In the genomic region with DNA sequence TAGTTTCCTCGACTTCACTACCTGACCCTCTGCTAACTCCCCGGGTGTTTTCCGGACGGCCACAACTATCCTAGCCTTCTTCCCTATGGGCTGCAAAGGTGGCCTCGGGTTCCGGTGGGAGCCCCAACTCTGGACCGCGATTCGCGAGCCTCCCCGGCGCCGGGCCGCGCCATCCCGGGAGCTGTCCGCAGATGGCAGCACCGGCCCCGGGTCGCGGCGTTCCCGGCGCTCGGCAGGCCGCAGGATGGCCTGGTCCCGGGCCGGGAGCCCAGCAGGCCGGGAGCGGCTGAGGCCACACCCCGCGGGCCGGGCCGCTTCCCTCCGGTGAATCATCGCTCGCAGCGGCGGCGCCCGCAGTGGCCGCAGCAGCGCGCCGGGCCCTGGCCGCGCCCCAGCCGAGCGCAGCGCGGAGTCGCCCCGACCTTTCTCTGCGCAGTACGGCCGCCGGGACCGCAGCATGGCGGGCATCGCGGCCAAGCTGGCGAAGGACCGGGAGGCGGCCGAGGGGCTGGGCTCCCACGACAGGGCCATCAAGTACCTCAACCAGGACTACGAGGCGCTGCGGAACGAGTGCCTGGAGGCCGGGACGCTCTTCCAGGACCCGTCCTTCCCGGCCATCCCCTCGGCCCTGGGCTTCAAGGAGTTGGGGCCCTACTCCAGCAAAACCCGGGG, we compare ENCODE assay signal across 8 cellular contexts. TPM values are rescaled to one million over a fixed set of nuclear protein-coding genes. Genes with fewer than 3 reads are reported as not detected.
A peak's percentile ranks its signal among the peaks of the same experiment; 100 is the strongest.
DNase-seq lines count a peak whose midpoint lies in the region; ATAC-seq and TF ChIP-seq lines count a peak whose summit lies in the region.

A gene (plus strand): TSS at position 356 of the 672 bp plus-strand sequence. CDS start 102 bp downstream, at position 458.

- ATAC-seq in gastrocnemius medialis = peak; percentile 84 to 85

- H3K4me1 ChIP-seq in iPS-20b (ENCODE audit: insufficient read depth, low read length) (no peaks in the 10 kb centered on the region; the same call in 1 of the 2 replicates), gastrocnemius medialis (peaks cover 41 to 47% of the 10 kb centered on the region in 2 donors)

- intact Hi-C loops in gastrocnemius medialis (cut with DNase I; ENCODE audit: low total_unique reads) = loop anchor here (1.0 to 5.0 kb wide), 3 partner anchors 37 to 280 kb away; a partner anchor contains a TSS

- H3K27ac ChIP-seq in iPS-20b (ENCODE audit: low read length) = no peak within 1 kb of the TSS
- H3K27ac ChIP-seq in gastrocnemius medialis = peak within 1 kb of the TSS; percentile 84 to 96 (median 96)

- peak within 1 kb of the TSS; percentile 66; the same call in 1 of the 2 replicates for H3K9ac ChIP-seq in iPS-20b (ENCODE audit: low read depth, low read length)

- TF ChIP-seq POLR2A in gastrocnemius medialis (IDR thresholded peaks at IDR 0.05) = peak; percentile 81 to 89

- DNase-seq in H7 (peak; percentile 96), MG63 (peak; percentile 92), UCSD-AML1 (lab: John Stamatoyannopoulos, UW; ENCODE audit: unreplicated experiment) (peak; percentile 80), cardiac fibroblast (ENCODE audit: low read depth in 2 of 2) (peak; percentile 84 to 93), gastrocnemius medialis (peak; percentile 75 to 81), cerebellar nuclear complex (lab: John Stamatoyannopoulos, UW) (no peak)

- H3K4me3 ChIP-seq in H7 (ENCODE audit: insufficient read depth, low read depth, low read length) = peak within 1 kb of the TSS; percentile 77
- peak within 1 kb of the TSS; percentile 93 for H3K4me3 ChIP-seq in MG63
- peak within 1 kb of the TSS; percentile 84 to 97 for H3K4me3 ChIP-seq in cardiac fibroblast (replicated peaks in 1 of 2; ENCODE audit: low read depth in 2 of 2, low read length in 2 of 2)
- peak within 1 kb of the TSS; percentile 73 for H3K4me3 ChIP-seq in iPS-20b (ENCODE audit: low read length)
- peak within 1 kb of the TSS; percentile 69 to 97 (median 90) for H3K4me3 ChIP-seq in gastrocnemius medialis

- peak; percentile 51; the same call in 1 of the 3 replicates for TF ChIP-seq CTCF in GM12872 (IDR thresholded peaks at IDR 0.05; ENCODE audit: insufficient read depth, low read depth, low read length)
- peak; percentile 41 for TF ChIP-seq CTCF in cardiac fibroblast (IDR thresholded peaks at IDR 0.05; ENCODE audit: low read depth, low read length)
- peak; percentile 73 to 96 (median 91) for TF ChIP-seq CTCF in gastrocnemius medialis (IDR thresholded peaks at IDR 0.05 in 4 of 5, conservative IDR thresholded peaks at IDR 0.05 in 1 of 5)

- peaks cover 14% of the 10 kb centered on the region for H3K27me3 ChIP-seq in H7 (ENCODE audit: control insufficient read depth, insufficient read depth, low read length)
- H3K27me3 ChIP-seq in MG63 = no peaks in the 10 kb centered on the region
- H3K27me3 ChIP-seq in iPS-20b (ENCODE audit: insufficient read depth, low read length) = peaks cover 57% of the 10 kb centered on the region
- H3K27me3 ChIP-seq in gastrocnemius medialis = no peaks in the 10 kb centered on the region

- H3K9me3 ChIP-seq in MG63 (no peaks in the 10 kb centered on the region), iPS-20b (ENCODE audit: insufficient read depth, low read depth, low read length) (no peaks in the 10 kb centered on the region), gastrocnemius medialis (no peaks in the 10 kb centered on the region)

- in situ Hi-C loops in gastrocnemius medialis (cut with MboI; ENCODE audit: low sequenced_read_pairs in 4 of 4) = no loop called here

- no peaks in the 10 kb centered on the region for H3K36me3 ChIP-seq in H7 (replicated peaks; ENCODE audit: control insufficient read depth, insufficient read depth, low read length)
- H3K36me3 ChIP-seq in MG63 = peaks cover 34% of the 10 kb centered on the region
- H3K36me3 ChIP-seq in iPS-20b (ENCODE audit: insufficient read depth, low read depth, low read length) = no peaks in the 10 kb centered on the region
- peaks cover 0 to 5% of the 10 kb centered on the region in 2 donors for H3K36me3 ChIP-seq in gastrocnemius medialis

RNA-seq across cellular contexts. Expression of the gene that starts here (rescaled TPM):
- total RNA-seq in H7 (2014; rRNA removed; shearing (Covaris generic)) = 46.8 and 60.4 TPM in 2 replicates
- 198 and 218 TPM in 2 replicates for total RNA-seq in MG63 (2014; rRNA removed; shearing (Covaris generic); ENCODE audit: low replicate concordance)
- 100 to 1,000 TPM in 2 of 4 donors, 10 to 100 TPM in 2; 42.6 to 141 (median 89.4) TPM for total RNA-seq in gastrocnemius medialis

Comparison
In these comparisons a context has a peak if more than half of its experiments do, and no peak if none do; other contexts are left out.
1. CTCF ChIP-seq: peak in every context shown above with its lines; median percentile 91 in gastrocnemius medialis; 51 in GM12872; 41 in cardiac fibroblast.
2. DNase-seq: peak in H7 (single experiment), MG63 (single experiment), UCSD-AML1 (single experiment), cardiac fibroblast (2 of 2) and gastrocnemius medialis (2 of 2); none in cerebellar nuclear complex (0 of 2).
3. Peak in every context shown above with its lines, with median percentiles within 50 percentile points of each other: H3K4me3 ChIP-seq.